Comparison of ENCODE assay signal across 31 cellular contexts in genomic region chr19:46239193-46239767, GRCh38. TPM values are rescaled to one million over a fixed set of nuclear protein-coding genes. Genes with fewer than 3 reads are reported as not detected.
"Had no signal": no experiment of that assay in that cellular context is flagged by ENCODE, and none has a peak within 500 bp of the region (broad histone marks: within the 10 kb centered on the region; RNA-seq: fewer than 3 reads in every experiment).

No MANE protein-coding gene starts in this region.

- H3K36me3 ChIP-seq: gastrocnemius medialis, prostate gland, right atrium auricular region, suprapubic skin, transverse colon had no signal

- DNase-seq: cortex of kidney; effector memory CD8-positive, alpha-beta T cell; foreskin fibroblast; gastrocnemius medialis; head of caudate nucleus; left ventricle myocardium superior; mucosa of descending colon; naive B cell; stimulated activated CD4-positive, alpha-beta T cell treated with anti-CD3 and anti-CD28 coated beads, Interleukin-12 subunit alpha, Interleukin-12 subunit beta, amount 100 ng/mL, for 4 hours; stimulated activated CD4-positive, alpha-beta T cell treated with anti-CD3 and anti-CD28 coated beads, Interleukin-1b, Interleukin-23, amount 100 ng/mL, for 48 hours; stimulated activated CD4-positive, alpha-beta T cell treated with anti-CD3 and anti-CD28 coated beads, Interleukin-4, amount 100 ng/mL, for 1 hour; stimulated activated CD8-positive, alpha-beta memory T cell treated with anti-CD3 and anti-CD28 coated beads, Interleukin-4, amount 100 ng/mL, for 48 hours; stimulated activated naive CD4-positive, alpha-beta T cell; stimulated activated naive CD8-positive, alpha-beta T cell treated with anti-CD3 and anti-CD28 coated beads, Interleukin-15, amount 100 ng/mL, for 72 hours; transverse colon had no signal

- H3K4me2 ChIP-seq: smooth muscle cell had no signal

- ATAC-seq: effector memory CD8-positive, alpha-beta T cell; esophagus mucosa; gastrocnemius medialis; left ventricle myocardium superior; mucosa of descending colon; natural killer cell treated with Interleukin-12 subunit alpha and Interleukin-12 subunit beta and Interleukin-15 and Interleukin-18, amount 100 ng/mL, for 72 hours; sciatic nerve; stimulated activated naive CD8-positive, alpha-beta T cell treated with anti-CD3 and anti-CD28 coated beads, Interleukin-15, amount 100 ng/mL, for 72 hours had no signal

- H3K4me1 ChIP-seq: gastrocnemius medialis, prostate gland, right atrium auricular region, suprapubic skin, transverse colon had no signal

- H3K27ac ChIP-seq: epithelial cell of prostate, gastrocnemius medialis, prostate gland, right atrium auricular region, suprapubic skin, transverse colon had no signal

- H3K4me1 Mint-ChIP-seq: memory B cell; naive B cell; stimulated activated naive CD8-positive, alpha-beta T cell treated with anti-CD3 and anti-CD28 coated beads, Interleukin-15, amount 100 ng/mL, for 72 hours had no signal

- H3K27ac Mint-ChIP-seq: effector memory CD8-positive, alpha-beta T cell; memory B cell; mesothelial cell of epicardium; naive B cell; natural killer cell treated with Interleukin-12 subunit alpha and Interleukin-12 subunit beta and Interleukin-15 and Interleukin-18, amount 100 ng/mL, for 72 hours; stimulated activated naive CD8-positive, alpha-beta T cell treated with anti-CD3 and anti-CD28 coated beads, Interleukin-15, amount 100 ng/mL, for 72 hours had no signal

- H3K36me3 Mint-ChIP-seq: memory B cell; mesothelial cell of epicardium; naive B cell; natural killer cell treated with Interleukin-12 subunit alpha and Interleukin-12 subunit beta and Interleukin-15 and Interleukin-18, amount 100 ng/mL, for 72 hours had no signal

- H3K27me3 ChIP-seq: right atrium auricular region had no signal

- H3K9me3 ChIP-seq: gastrocnemius medialis, mucosa of descending colon, prostate gland, right atrium auricular region, suprapubic skin, transverse colon had no signal

- H3K4me3 Mint-ChIP-seq: effector memory CD8-positive, alpha-beta T cell; memory B cell; mesothelial cell of epicardium; naive B cell; natural killer cell treated with Interleukin-12 subunit alpha and Interleukin-12 subunit beta and Interleukin-15 and Interleukin-18, amount 100 ng/mL, for 72 hours; neural crest cell; stimulated activated naive CD8-positive, alpha-beta T cell treated with anti-CD3 and anti-CD28 coated beads, Interleukin-15, amount 100 ng/mL, for 72 hours had no signal

- H3K9me3 Mint-ChIP-seq: effector memory CD8-positive, alpha-beta T cell; mesothelial cell of epicardium; natural killer cell treated with Interleukin-12 subunit alpha and Interleukin-12 subunit beta and Interleukin-15 and Interleukin-18, amount 100 ng/mL, for 72 hours; neural crest cell; stimulated activated naive CD8-positive, alpha-beta T cell treated with anti-CD3 and anti-CD28 coated beads, Interleukin-15, amount 100 ng/mL, for 72 hours had no signal

- H3K4me3 ChIP-seq: gastrocnemius medialis, lung, mucosa of descending colon, prostate gland, right atrium auricular region, smooth muscle cell, suprapubic skin, transverse colon had no signal

RNA-seq across cellular contexts. Expression of gene IGFL1, which starts 9.7 kb away (rescaled TPM):
- total RNA-seq: dermis microvascular lymphatic vessel endothelial cell; gastrocnemius medialis; glomerular endothelial cell; left ventricle myocardium superior; lung; mucosa of descending colon; natural killer cell treated with Interleukin-12 subunit alpha and Interleukin-12 subunit beta and Interleukin-15 and Interleukin-18, amount 100 ng/mL, for 72 hours; neural crest cell; osteoblast; right atrium auricular region; sciatic nerve; smooth muscle cell; suprapubic skin; transverse colon; urinary bladder had no signal
- polyA plus RNA-seq: lung, smooth muscle cell had no signal

RNA-seq across cellular contexts. Expression of gene HIF3A, which starts 57.6 kb away (rescaled TPM):
- total RNA-seq: natural killer cell treated with Interleukin-12 subunit alpha and Interleukin-12 subunit beta and Interleukin-15 and Interleukin-18, amount 100 ng/mL, for 72 hours; osteoblast had no signal
